Comparison of ENCODE assay signal across 32 cellular contexts in genomic region chr6:159540883-159541282, GRCh38.
"Had no signal": no experiment of that assay in that cellular context is flagged by ENCODE, and none has a peak within 500 bp of the region (broad histone marks: within the 10 kb centered on the region; RNA-seq: fewer than 3 reads in every experiment).

No MANE protein-coding gene starts in this region.

- H3K36me3 ChIP-seq: ascending aorta, cardiac muscle cell, Peyer's patch, SJSA1 had no signal

- H3K4me1 ChIP-seq: ascending aorta, Peyer's patch, SJSA1 had no signal

- H3K27me3 ChIP-seq: ascending aorta, cardiac muscle cell, Peyer's patch, SJSA1 had no signal

- DNase-seq: activated CD4-positive, alpha-beta memory T cell treated with anti-CD3 and anti-CD28 coated beads for 36 hours; activated CD4-positive, alpha-beta T cell treated with anti-CD3 and anti-CD28 coated beads for 4 hours; activated CD4-positive, alpha-beta T cell treated with anti-CD3 and anti-CD28 coated beads, Interleukin-2, amount 50 U/mL, for 1 hour; activated CD4-positive, CD25-positive, alpha-beta regulatory T cell treated with anti-CD3 and anti-CD28 coated beads, Interleukin-2, amount 50 U/mL, for 72 hours; activated CD8-positive, alpha-beta memory T cell treated with anti-CD3 and anti-CD28 coated beads, Interleukin-2, amount 50 U/mL, for 4 hours; activated gamma-delta T cell treated with Interleukin-2 at 50 U/mL for 16 hours; activated naive CD4-positive, alpha-beta T cell treated with anti-CD3 and anti-CD28 coated beads, Interleukin-2, amount 10 ng/mL, durations not matched to agents 7 days and 5 days; activated T-cell treated with anti-CD3 and anti-CD28 coated beads for 4 hours; activated T-cell treated with anti-CD3 and anti-CD28 coated beads, Interleukin-2, amount 50 U/mL, for 4 hours; amniotic stem cell; MM.1S; MV-4-11; NCI-H1092; NCI-H1436 treated with DMSO at 0.1 percent for 48 hours; NCI-H1694 treated with DMSO at 0.1 percent for 48 hours; NCI-H2029; NCI-H2227 treated with DMSO at 0.1 percent for 48 hours; NCI-H510A treated with DMSO at 0.1 percent for 48 hours; PC-3; Peyer's patch; RPMI8226 had no signal

- H3K27ac Mint-ChIP-seq: activated CD4-positive, alpha-beta memory T cell treated with anti-CD3 and anti-CD28 coated beads for 36 hours; activated naive CD4-positive, alpha-beta T cell treated with anti-CD3 and anti-CD28 coated beads, Interleukin-2, amount 10 ng/mL, durations not matched to agents 7 days and 5 days; activated naive CD8-positive, alpha-beta T cell; activated T-helper 1 cell treated with anti-CD3 and anti-CD28 coated beads, Interleukin-12 subunit alpha, Interleukin-12 subunit beta, Interleukin-2, Interleukin-4 antibody, amounts not matched to agents 30 ng/mL and 10 ng/mL and 1 ng/mL, durations not matched to agents 14 hours and 24 hours and 36 hours; T-helper 1 cell treated with Interleukin-12 subunit alpha and Interleukin-12 subunit beta and Interleukin-4 antibody, amounts not matched to agents 30 μg/mL and 1 μg/mL, for 36 hours; T-helper 2 cell treated with Interferon-gamma antibody and Interleukin-4, amounts not matched to agents 5 μg/mL and 100 μg/mL, for 36 hours; WTC11 had no signal

- H3K4me3 Mint-ChIP-seq: activated CD4-positive, alpha-beta memory T cell treated with anti-CD3 and anti-CD28 coated beads for 36 hours; activated naive CD4-positive, alpha-beta T cell treated with anti-CD3 and anti-CD28 coated beads, Interleukin-2, amount 10 ng/mL, durations not matched to agents 7 days and 5 days; activated naive CD8-positive, alpha-beta T cell; activated T-cell treated with anti-CD3 and anti-CD28 coated beads, Interleukin-2, amount 50 U/mL, for 4 hours; activated T-helper 1 cell treated with anti-CD3 and anti-CD28 coated beads, Interleukin-12 subunit alpha, Interleukin-12 subunit beta, Interleukin-2, Interleukin-4 antibody, amounts not matched to agents 30 ng/mL and 10 ng/mL and 1 ng/mL, durations not matched to agents 14 hours and 24 hours and 36 hours; central memory CD8-positive, alpha-beta T cell; T-helper 1 cell treated with Interleukin-12 subunit alpha and Interleukin-12 subunit beta and Interleukin-4 antibody, amounts not matched to agents 30 μg/mL and 1 μg/mL, for 36 hours; T-helper 2 cell treated with Interferon-gamma antibody and Interleukin-4, amounts not matched to agents 5 μg/mL and 100 μg/mL, for 36 hours; WTC11 had no signal

- H3K4me3 ChIP-seq: ascending aorta, cardiac muscle cell, Peyer's patch, SJSA1 had no signal

- H3K36me3 Mint-ChIP-seq: activated CD4-positive, alpha-beta memory T cell treated with anti-CD3 and anti-CD28 coated beads for 36 hours; activated naive CD4-positive, alpha-beta T cell treated with anti-CD3 and anti-CD28 coated beads, Interleukin-2, amount 10 ng/mL, durations not matched to agents 7 days and 5 days; activated naive CD8-positive, alpha-beta T cell; WTC11 had no signal

- H3K4me2 ChIP-seq: KMS-11, SK-N-SH had no signal

- H3K27ac ChIP-seq: ascending aorta, cardiac muscle cell, KMS-11, Peyer's patch, SJSA1 had no signal

- H3K9me3 ChIP-seq: ascending aorta, Peyer's patch, SJSA1, SK-N-SH had no signal

- H3K4me1 Mint-ChIP-seq: activated naive CD4-positive, alpha-beta T cell treated with anti-CD3 and anti-CD28 coated beads, Interleukin-2, amount 10 ng/mL, durations not matched to agents 7 days and 5 days; central memory CD8-positive, alpha-beta T cell had no signal

- H3K9ac ChIP-seq: KMS-11, SK-N-SH had no signal

- ATAC-seq: activated T-cell treated with anti-CD3 and anti-CD28 coated beads, Interleukin-2, amount 50 U/mL, for 4 hours; PC-3 had no signal

- H3K9me2 ChIP-seq: SK-N-SH had no signal

- H3K9me3 Mint-ChIP-seq: activated CD4-positive, alpha-beta memory T cell treated with anti-CD3 and anti-CD28 coated beads for 36 hours; activated naive CD4-positive, alpha-beta T cell treated with anti-CD3 and anti-CD28 coated beads, Interleukin-2, amount 10 ng/mL, durations not matched to agents 7 days and 5 days; activated T-cell treated with anti-CD3 and anti-CD28 coated beads, Interleukin-2, amount 50 U/mL, for 4 hours; activated T-helper 1 cell treated with anti-CD3 and anti-CD28 coated beads, Interleukin-12 subunit alpha, Interleukin-12 subunit beta, Interleukin-2, Interleukin-4 antibody, amounts not matched to agents 30 ng/mL and 10 ng/mL and 1 ng/mL, durations not matched to agents 14 hours and 24 hours and 36 hours; T-helper 1 cell treated with Interleukin-12 subunit alpha and Interleukin-12 subunit beta and Interleukin-4 antibody, amounts not matched to agents 30 μg/mL and 1 μg/mL, for 36 hours; T-helper 2 cell treated with Interferon-gamma antibody and Interleukin-4, amounts not matched to agents 5 μg/mL and 100 μg/mL, for 36 hours had no signal
